In genomic region chr2:101064868-101065549, GRCh38 we compare ENCODE assay signal across 2 cellular contexts.
TF ChIP-seq lines count a peak whose summit lies in the region.

No MANE protein-coding gene starts in this region.

TF ChIP-seq in GM12878, 131 proteins besides CTCF, POLR2A, EP300 and RAD21 (continued from another document):
- peak; percentile 92 for TF ChIP-seq PAX5 (IDR thresholded peaks at IDR 0.05; ENCODE audit: borderline replicate concordance, low read depth, low read length)
- peak; percentile 57 for TF ChIP-seq JUNB (IDR thresholded peaks at IDR 0.05)
- TF ChIP-seq FOS (IDR thresholded peaks at IDR 0.05; ENCODE audit: borderline replicate concordance, extremely low read depth, insufficient read length): no peak
- TF ChIP-seq ZBED1 (IDR thresholded peaks at IDR 0.05; ENCODE audit: borderline replicate concordance): 0 out of 2 replicates have a peak, but pooled peaks have one; percentile 37
- peak; percentile 48; the same call in 1 of the 2 replicates for TF ChIP-seq ATF2 (IDR thresholded peaks at IDR 0.05; ENCODE audit: low read length)
- TF ChIP-seq KLF5 (IDR thresholded peaks at IDR 0.05; ENCODE audit: partially characterized antibody): no peak
- no peak for TF ChIP-seq ZNF622 (IDR thresholded peaks at IDR 0.05)
- TF ChIP-seq ZNF384 (IDR thresholded peaks at IDR 0.05; ENCODE audit: borderline replicate concordance, low read depth, low read length): 0 out of 2 replicates have a peak, but pooled peaks have one; percentile 26
- peak; percentile 81 to 86 for TF ChIP-seq IKZF2 (IDR thresholded peaks at IDR 0.05)
- TF ChIP-seq BHLHE40 (IDR thresholded peaks at IDR 0.05; ENCODE audit: borderline replicate concordance in 1 of 2, low read depth in 2 of 2, low read length in 1 of 2): peak in 1 of 2 experiments; percentile 12; a peak in 1 of 4 replicates
- TF ChIP-seq USF2 (IDR thresholded peaks at IDR 0.05; ENCODE audit: borderline replicate concordance, low read depth, low read length): no peak
- peak; percentile 64; the same call in 1 of the 2 replicates for TF ChIP-seq NFIC (IDR thresholded peaks at IDR 0.05; ENCODE audit: low read depth, low read length)
- TF ChIP-seq BCL11A (IDR thresholded peaks at IDR 0.05; ENCODE audit: low read depth, low read length): 0 out of 2 replicates have a peak, but pooled peaks have one; percentile 10
- peak; percentile 63 for TF ChIP-seq RELB (IDR thresholded peaks at IDR 0.05; ENCODE audit: low read depth)
- peak; percentile 79 for TF ChIP-seq EED (IDR thresholded peaks at IDR 0.05; ENCODE audit: low read depth)
- TF ChIP-seq RB1 (IDR thresholded peaks at IDR 0.05; ENCODE audit: borderline replicate concordance): no peak
- TF ChIP-seq RUNX3 (IDR thresholded peaks at IDR 0.05; ENCODE audit: low read length): peak; percentile 54; the same call in 1 of the 2 replicates
- TF ChIP-seq SUZ12 (IDR thresholded peaks at IDR 0.05; ENCODE audit: unreplicated experiment): no peak
- TF ChIP-seq SUPT20H (IDR thresholded peaks at IDR 0.05; ENCODE audit: borderline replicate concordance, control insufficient read depth, low read depth, low read length): no peak

TF ChIP-seq in liver, 16 proteins besides CTCF, POLR2A, EP300 and RAD21 (continued from another document):
- TF ChIP-seq ZBTB33 (IDR thresholded peaks at IDR 0.05) (no peak), TAF1 (conservative IDR thresholded peaks at IDR 0.05) (no peak), HNF4A (conservative IDR thresholded peaks at IDR 0.05) (peak in 1 of 2 donors; percentile 23), SP1 (IDR thresholded peaks at IDR 0.05) (peak; percentile 23), RXRA (IDR thresholded peaks at IDR 0.05) (peak in 1 of 2 donors; percentile 39)
